ENCODE assay signal across 27 cellular contexts in the genomic region with DNA sequence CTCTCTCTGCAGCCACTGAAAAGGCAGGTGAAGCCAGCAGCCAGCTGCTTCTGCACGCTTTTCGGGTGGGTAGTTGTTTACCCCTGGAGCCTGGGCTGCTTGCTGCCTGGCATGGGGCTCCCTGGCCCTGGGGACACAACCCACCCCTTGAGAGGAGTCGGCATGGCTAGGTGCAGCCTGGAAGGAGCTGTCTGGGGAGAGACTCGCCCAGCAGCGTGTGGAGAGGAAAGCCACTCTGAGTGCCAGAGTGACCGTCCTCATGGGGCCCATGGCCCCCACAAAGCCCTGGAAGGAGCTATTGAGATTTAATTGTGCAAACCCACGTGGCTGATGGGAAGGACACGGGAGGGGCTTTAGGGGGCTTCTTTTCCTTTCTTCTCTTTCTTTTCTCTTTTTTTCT.
"Had no signal": no experiment of that assay in that cellular context is flagged by ENCODE, and none has a peak within 500 bp of the region (broad histone marks: within the 10 kb centered on the region; RNA-seq: fewer than 3 reads in every experiment).

No MANE protein-coding gene starts in this region.

- H3K9me3 Mint-ChIP-seq: activated CD4-positive, alpha-beta memory T cell treated with anti-CD3 and anti-CD28 coated beads, Interleukin-2, amount 10 ng/mL, durations not matched to agents 7 days and 5 days; activated CD4-positive, alpha-beta T cell treated with anti-CD3 and anti-CD28 coated beads, Interleukin-2, amount 10 ng/mL, durations not matched to agents 7 days and 5 days; activated naive CD4-positive, alpha-beta T cell treated with anti-CD3 and anti-CD28 coated beads, Interleukin-2, amount 10 ng/mL, durations not matched to agents 7 days and 5 days; activated naive CD8-positive, alpha-beta T cell treated with anti-CD3 and anti-CD28 coated beads, Interleukin-2, amount 10 ng/mL, durations not matched to agents 7 days and 5 days; activated T-cell treated with anti-CD3 and anti-CD28 coated beads, Interleukin-2, amount 50 U/mL, for 24 hours; effector memory CD8-positive, alpha-beta T cell; natural killer cell had no signal

- H3K27me3 Mint-ChIP-seq: activated CD4-positive, alpha-beta T cell treated with anti-CD3 and anti-CD28 coated beads, Interleukin-2, amount 10 ng/mL, durations not matched to agents 7 days and 5 days; activated T-cell treated with anti-CD3 and anti-CD28 coated beads, Interleukin-2, amount 50 U/mL, for 24 hours had no signal

- H3K27me3 ChIP-seq: right lobe of liver, testis, transverse colon had no signal

- H3K27ac ChIP-seq: brain microvascular endothelial cell, coronary artery, heart left ventricle, left lung, lower lobe of right lung, right lobe of liver, testis, transverse colon had no signal

- H3K27ac Mint-ChIP-seq: activated CD4-positive, alpha-beta memory T cell treated with anti-CD3 and anti-CD28 coated beads, Interleukin-2, amount 10 ng/mL, durations not matched to agents 7 days and 5 days; activated CD4-positive, alpha-beta T cell treated with anti-CD3 and anti-CD28 coated beads, Interleukin-2, amount 10 ng/mL, durations not matched to agents 7 days and 5 days; activated naive CD4-positive, alpha-beta T cell treated with anti-CD3 and anti-CD28 coated beads, Interleukin-2, amount 10 ng/mL, durations not matched to agents 7 days and 5 days; activated naive CD8-positive, alpha-beta T cell treated with anti-CD3 and anti-CD28 coated beads, Interleukin-2, amount 10 ng/mL, durations not matched to agents 7 days and 5 days; activated T-cell treated with anti-CD3 and anti-CD28 coated beads, Interleukin-2, amount 50 U/mL, for 24 hours; effector memory CD8-positive, alpha-beta T cell; natural killer cell had no signal

- H3K9me3 ChIP-seq: heart left ventricle, left lung, lower lobe of right lung, right lobe of liver, testis, transverse colon had no signal

- DNase-seq: activated CD4-positive, alpha-beta memory T cell treated with anti-CD3 and anti-CD28 coated beads, Interleukin-2, amount 10 ng/mL, durations not matched to agents 7 days and 5 days; activated CD4-positive, alpha-beta T cell treated with anti-CD3 and anti-CD28 coated beads for 1 hour; activated CD4-positive, alpha-beta T cell treated with anti-CD3 and anti-CD28 coated beads, Interleukin-2, amount 10 ng/mL, durations not matched to agents 7 days and 5 days; activated CD8-positive, alpha-beta memory T cell treated with anti-CD3 and anti-CD28 coated beads, Interleukin-2, amount 50 U/mL, for 48 hours; activated gamma-delta T cell; activated naive CD4-positive, alpha-beta T cell treated with anti-CD3 and anti-CD28 coated beads, Interleukin-2, amount 10 ng/mL, durations not matched to agents 7 days and 5 days; activated naive CD8-positive, alpha-beta T cell treated with anti-CD3 and anti-CD28 coated beads, Interleukin-2, amount 10 ng/mL, durations not matched to agents 7 days and 5 days; activated T-cell treated with anti-CD3 and anti-CD28 coated beads, Interleukin-2, amount 50 U/mL, for 24 hours; brain microvascular endothelial cell; effector memory CD8-positive, alpha-beta T cell; foreskin fibroblast; kidney glomerular epithelial cell; left lung; lower lobe of right lung; mesenchymal stem cell; natural killer cell; right lobe of liver; stimulated activated CD4-positive, alpha-beta T cell treated with anti-CD3 and anti-CD28 coated beads, Interleukin-2, amount 100 ng/mL, for 48 hours; stimulated activated naive CD4-positive, alpha-beta T cell treated with Interleukin-2 at 50 U/mL for 16 hours; T-helper 2 cell; testis; transverse colon had no signal

- H3K4me3 ChIP-seq: coronary artery, heart left ventricle, left lung, lower lobe of right lung, right lobe of liver, testis, transverse colon had no signal

- ATAC-seq: effector memory CD8-positive, alpha-beta T cell; heart left ventricle; left lung; lower lobe of right lung; natural killer cell; right lobe of liver had no signal

- FAIRE-seq: astrocyte, endothelial cell of umbilical vein, urothelium cell line had no signal

- H3K36me3 Mint-ChIP-seq: activated naive CD4-positive, alpha-beta T cell treated with anti-CD3 and anti-CD28 coated beads, Interleukin-2, amount 10 ng/mL, durations not matched to agents 7 days and 5 days; activated naive CD8-positive, alpha-beta T cell treated with anti-CD3 and anti-CD28 coated beads, Interleukin-2, amount 10 ng/mL, durations not matched to agents 7 days and 5 days; natural killer cell had no signal

- H3K4me3 Mint-ChIP-seq: activated CD4-positive, alpha-beta memory T cell treated with anti-CD3 and anti-CD28 coated beads, Interleukin-2, amount 10 ng/mL, durations not matched to agents 7 days and 5 days; activated CD4-positive, alpha-beta T cell treated with anti-CD3 and anti-CD28 coated beads, Interleukin-2, amount 10 ng/mL, durations not matched to agents 7 days and 5 days; activated naive CD4-positive, alpha-beta T cell treated with anti-CD3 and anti-CD28 coated beads, Interleukin-2, amount 10 ng/mL, durations not matched to agents 7 days and 5 days; activated naive CD8-positive, alpha-beta T cell treated with anti-CD3 and anti-CD28 coated beads, Interleukin-2, amount 10 ng/mL, durations not matched to agents 7 days and 5 days; activated T-cell treated with anti-CD3 and anti-CD28 coated beads, Interleukin-2, amount 50 U/mL, for 24 hours; effector memory CD8-positive, alpha-beta T cell; natural killer cell had no signal

- H3K36me3 ChIP-seq: brain microvascular endothelial cell, heart left ventricle, left lung, lower lobe of right lung, right lobe of liver, transverse colon had no signal

- H3K4me1 Mint-ChIP-seq: activated CD4-positive, alpha-beta memory T cell treated with anti-CD3 and anti-CD28 coated beads, Interleukin-2, amount 10 ng/mL, durations not matched to agents 7 days and 5 days; activated CD4-positive, alpha-beta T cell treated with anti-CD3 and anti-CD28 coated beads, Interleukin-2, amount 10 ng/mL, durations not matched to agents 7 days and 5 days; activated naive CD4-positive, alpha-beta T cell treated with anti-CD3 and anti-CD28 coated beads, Interleukin-2, amount 10 ng/mL, durations not matched to agents 7 days and 5 days; activated naive CD8-positive, alpha-beta T cell treated with anti-CD3 and anti-CD28 coated beads, Interleukin-2, amount 10 ng/mL, durations not matched to agents 7 days and 5 days; natural killer cell had no signal

- H3K4me1 ChIP-seq: heart left ventricle, left lung, lower lobe of right lung, testis, transverse colon had no signal
